Comparison of ENCODE assay signal across 1 cellular context in genomic region chr1:14650951-14651350, GRCh38.
A peak's percentile ranks its signal among the peaks of the same experiment; 100 is the strongest.
TF ChIP-seq lines count a peak whose summit lies in the region.

No MANE protein-coding gene starts in this region.

TF ChIP-seq in H1, 55 proteins besides CTCF, POLR2A, EP300 and RAD21 (continued from another document):
- TF ChIP-seq CHD7 (IDR thresholded peaks at IDR 0.05; ENCODE audit: insufficient replicate concordance, low read length): no peak
- no peak for TF ChIP-seq NANOG (IDR thresholded peaks at IDR 0.05; ENCODE audit: insufficient read depth, low read depth, low read length, poor library complexity, severe bottlenecking)
- TF ChIP-seq SRF (IDR thresholded peaks at IDR 0.05; ENCODE audit: low read depth, low read length): peak; percentile 64; the same call in 1 of the 2 replicates
- TF ChIP-seq SP2 (IDR thresholded peaks at IDR 0.05; ENCODE audit: low read length): no peak
